In genomic region chr17:1559743-1560581, GRCh38 we compare ENCODE assay signal across 13 cellular contexts. TPM values are rescaled to one million over a fixed set of nuclear protein-coding genes. Genes with fewer than 3 reads are reported as not detected.
A peak's percentile ranks its signal among the peaks of the same experiment; 100 is the strongest.
DNase-seq lines count a peak whose midpoint lies in the region; ATAC-seq, FAIRE-seq and TF ChIP-seq lines count a peak whose summit lies in the region.
"Had no signal": no experiment of that assay in that cellular context is flagged by ENCODE, and none has a peak within 500 bp of the region (broad histone marks: within the 10 kb centered on the region; RNA-seq: fewer than 3 reads in every experiment).

No MANE protein-coding gene starts in this region.

- H3K4me3 ChIP-seq in hepatocyte (no peak overlapping the region), trophoblast cell (ENCODE audit: low read depth, low read length) (no peak overlapping the region)
- H3K4me3 ChIP-seq: upper lobe of right lung had no signal

- peak overlapping the region; percentile 97 for H3K27ac ChIP-seq in hepatocyte
- no peak overlapping the region for H3K27ac ChIP-seq in trophoblast cell (ENCODE audit: low read depth, low read length)
- H3K27ac ChIP-seq: upper lobe of right lung had no signal

- H3K79me2 ChIP-seq in hepatocyte (peaks cover 65% of the 10 kb centered on the region), trophoblast cell (ENCODE audit: control insufficient read depth, insufficient read depth, low read length, poor library complexity) (peaks cover 26% of the 10 kb centered on the region)

- no peak overlapping the region for H4K8ac ChIP-seq in trophoblast cell (ENCODE audit: low read depth, low read length)

- H3K27me3 Mint-ChIP-seq in activated T-helper 17 cell treated with anti-CD3 and anti-CD28 coated beads, Interleukin-2, amount 50 U/mL, for 72 hours, result no peaks in the 10 kb centered on the region
- H3K27me3 Mint-ChIP-seq: T-cell had no signal

- DNase-seq in COLO829 (ENCODE audit: low spot score) (peak; percentile 35), hepatocyte (ENCODE audit: low spot score) (no peak), trophoblast cell (no peak), urothelium cell line (ENCODE audit: low spot score) (no peak), NCI-H226 (no peak)
- no peak for DNase-seq in activated CD8-positive, alpha-beta memory T cell treated with anti-CD3 and anti-CD28 coated beads, Interleukin-2, amount 50 U/mL, for 48 hours
- DNase-seq: KG1, NCI-H2081, T-cell, upper lobe of right lung had no signal

- no peak overlapping the region for H3K14ac ChIP-seq in trophoblast cell (ENCODE audit: low read length)

- H3K36me3 Mint-ChIP-seq in activated T-helper 17 cell treated with anti-CD3 and anti-CD28 coated beads, Interleukin-2, amount 50 U/mL, for 72 hours (ENCODE audit: low read depth), result peaks cover 16% of the 10 kb centered on the region

- H3K27me3 ChIP-seq in hepatocyte, result no peaks in the 10 kb centered on the region
- H3K27me3 ChIP-seq in trophoblast cell (ENCODE audit: insufficient read depth, low read length), result no peaks in the 10 kb centered on the region
- H3K27me3 ChIP-seq: upper lobe of right lung had no signal

- no peaks in the 10 kb centered on the region for H3K9me3 Mint-ChIP-seq in activated T-helper 17 cell treated with anti-CD3 and anti-CD28 coated beads, Interleukin-2, amount 50 U/mL, for 72 hours
- H3K9me3 Mint-ChIP-seq: activated CD4-positive, alpha-beta T cell treated with anti-CD3 and anti-CD28 coated beads, Interleukin-2, amount 10 ng/mL, durations not matched to agents 24 days and 14 days; T-cell had no signal

- H2BK5ac ChIP-seq in trophoblast cell (ENCODE audit: low read depth, low read length, poor library complexity), result no peak overlapping the region

- H2BK12ac ChIP-seq in trophoblast cell (ENCODE audit: low read length), result no peak overlapping the region

- H2BK120ac ChIP-seq in trophoblast cell (ENCODE audit: insufficient read depth, low read length, poor library complexity), result no peak overlapping the region

- no peaks in the 10 kb centered on the region for H3K9me3 ChIP-seq in hepatocyte (ENCODE audit: low read depth)
- no peaks in the 10 kb centered on the region for H3K9me3 ChIP-seq in trophoblast cell (ENCODE audit: insufficient read depth, low read depth, low read length)
- H3K9me3 ChIP-seq: upper lobe of right lung had no signal

- H3K36me3 ChIP-seq in hepatocyte (replicated peaks; ENCODE audit: insufficient read depth, low read depth) (no peaks in the 10 kb centered on the region), trophoblast cell (ENCODE audit: control insufficient read depth in 1 of 2, insufficient read depth in 2 of 2, low read length in 2 of 2) (peaks cover 11 to 13% of the 10 kb centered on the region in 2 experiments)

- peak overlapping the region; percentile 16 for H2AK5ac ChIP-seq in trophoblast cell (ENCODE audit: low read length)

- peaks cover 24% of the 10 kb centered on the region for H3K4me1 ChIP-seq in hepatocyte (ENCODE audit: insufficient read depth)
- H3K4me1 ChIP-seq in trophoblast cell (ENCODE audit: control insufficient read depth in 1 of 2, insufficient read depth in 2 of 2, low read length in 2 of 2), result peaks cover 23 to 33% of the 10 kb centered on the region in 2 experiments

- peaks cover 49% of the 10 kb centered on the region for H4K20me1 ChIP-seq in hepatocyte (ENCODE audit: insufficient read depth, poor library complexity, severe bottlenecking)

- H3K4me1 Mint-ChIP-seq in activated T-helper 17 cell treated with anti-CD3 and anti-CD28 coated beads, Interleukin-2, amount 50 U/mL, for 72 hours, result peaks cover 18% of the 10 kb centered on the region

- H3K4me3 Mint-ChIP-seq in activated T-helper 17 cell treated with anti-CD3 and anti-CD28 coated beads, Interleukin-2, amount 50 U/mL, for 72 hours, result peak overlapping the region; percentile 86

- peak overlapping the region; percentile 97 for H3K4me2 ChIP-seq in hepatocyte
- no peak overlapping the region for H3K4me2 ChIP-seq in trophoblast cell (ENCODE audit: low read length)

- H3K9ac ChIP-seq in trophoblast cell (ENCODE audit: low read length), result no peak overlapping the region

- FAIRE-seq in urothelium cell line (lab: Jason Lieb, UNC), result no peak

- TF ChIP-seq CTCF in hepatocyte (IDR thresholded peaks at IDR 0.05; ENCODE audit: poor library complexity), result no peak

- H3K79me1 ChIP-seq in trophoblast cell (ENCODE audit: low read length), result peaks cover 9% of the 10 kb centered on the region

- WGBS in hepatocyte (ENCODE audit: low lambda C conversion rate, missing lambda C conversion rate), result 79% methylated on average over 19 of the region's 19 CpGs
- no CpG with 5 or more reads among the region's 19 CpGs for whole genome bisulfite sequencing in trophoblast cell (ENCODE audit: extremely low coverage, insufficient coverage, insufficient read length)

- H3K4ac ChIP-seq in trophoblast cell (ENCODE audit: low read depth, low read length), result peak overlapping the region; percentile 24

- ATAC-seq in activated T-helper 17 cell treated with anti-CD3 and anti-CD28 coated beads, Interleukin-2, amount 50 U/mL, for 72 hours (replicated peaks), result no peak
- ATAC-seq in HG03520 (IDR thresholded peaks at IDR 0.05; ENCODE audit: unreplicated experiment), result no peak
- ATAC-seq: T-cell, upper lobe of right lung had no signal

- H4K12ac ChIP-seq in trophoblast cell (ENCODE audit: low read depth, low read length), result no peak overlapping the region

- H2AFZ ChIP-seq in hepatocyte, result no peak overlapping the region
- peak overlapping the region; percentile 23 for H2AFZ ChIP-seq in trophoblast cell (ENCODE audit: insufficient read depth, low read length, poor library complexity)

- H4K91ac ChIP-seq in trophoblast cell (ENCODE audit: low read depth, low read length), result no peak overlapping the region

- no peak overlapping the region for H3K18ac ChIP-seq in trophoblast cell (ENCODE audit: low read length)

- peak overlapping the region; percentile 86 for H3K27ac Mint-ChIP-seq in activated T-helper 17 cell treated with anti-CD3 and anti-CD28 coated beads, Interleukin-2, amount 50 U/mL, for 72 hours
- H3K27ac Mint-ChIP-seq: activated CD4-positive, alpha-beta T cell treated with anti-CD3 and anti-CD28 coated beads, Interleukin-2, amount 10 ng/mL, durations not matched to agents 24 days and 14 days; T-cell had no signal

- H3K23ac ChIP-seq in trophoblast cell (ENCODE audit: low read length), result no peak overlapping the region

- no peaks in the 10 kb centered on the region for H3K9me2 ChIP-seq in hepatocyte (replicated peaks; ENCODE audit: insufficient read depth)

RNA-seq across cellular contexts. Expression of gene PITPNA, which starts 2.6 kb away (rescaled TPM):
- 10 to 100 TPM; 28.8 to 45.0 TPM for total RNA-seq in activated T-helper 17 cell treated with anti-CD3 and anti-CD28 coated beads, Interleukin-2, amount 50 U/mL, for 72 hours
- total RNA-seq in hepatocyte, result 25.4 and 26.8 TPM in 2 replicates
- 55.0 and 58.0 TPM in 2 replicates for polyA plus RNA-seq in hepatocyte
- 132 and 135 TPM in 2 replicates for polyA plus RNA-seq in trophoblast cell (2013)

RNA-seq across cellular contexts. Expression of gene INPP5K, which starts 43.5 kb away (rescaled TPM):
- total RNA-seq in activated T-helper 17 cell treated with anti-CD3 and anti-CD28 coated beads, Interleukin-2, amount 50 U/mL, for 72 hours, result 10 to 100 TPM; 29.9 to 30.4 TPM
- total RNA-seq in hepatocyte, result 34.7 and 48.4 TPM in 2 replicates
- 33.5 and 40.4 TPM in 2 replicates for polyA plus RNA-seq in hepatocyte
- polyA plus RNA-seq in trophoblast cell (2013), result 22.0 and 24.5 TPM in 2 replicates
